1 cellular context compared by ENCODE assay signal in genomic region chr3:121660356-121661171, GRCh38.
TF ChIP-seq lines count a peak whose summit lies in the region.

Gene HCLS1 (minus strand): TSS chr3:121660903. CDS start chr3:121658347, 2,556 bp downstream.

TF ChIP-seq in GM12878, 131 proteins besides CTCF, POLR2A, EP300 and RAD21 (continued from another document and continues in another):
- TF ChIP-seq ATF2 (IDR thresholded peaks at IDR 0.05; ENCODE audit: low read length) (peak; percentile 53; the same call in 1 of the 2 replicates), E2F4 (IDR thresholded peaks at IDR 0.05; ENCODE audit: low read depth, low read length) (no peak), RBBP5 (conservative IDR thresholded peaks at IDR 0.05) (no peak), NR2C1 (IDR thresholded peaks at IDR 0.05) (peak; percentile 42; the same call in 1 of the 2 replicates), ZBTB4 (CRISPR knock-in tag; IDR thresholded peaks at IDR 0.05) (no peak), ZBTB33 (IDR thresholded peaks at IDR 0.05) (peak; percentile 46; the same call in 1 of the 2 replicates), YBX1 (IDR thresholded peaks at IDR 0.05) (no peak), ZBTB11 (CRISPR knock-in tag; IDR thresholded peaks at IDR 0.05) (0 out of 2 replicates have a peak, but pooled peaks have one; percentile 20), BHLHE40 (IDR thresholded peaks at IDR 0.05; ENCODE audit: borderline replicate concordance in 1 of 2, low read depth in 2 of 2, low read length in 1 of 2) (no peak), USF2 (IDR thresholded peaks at IDR 0.05; ENCODE audit: borderline replicate concordance, low read depth, low read length) (no peak), MTA2 (IDR thresholded peaks at IDR 0.05; ENCODE audit: low read depth) (no peak), SKIL (IDR thresholded peaks at IDR 0.05; ENCODE audit: low read depth, poor library complexity, severe bottlenecking) (no peak), YY1 (IDR thresholded peaks at IDR 0.05; ENCODE audit: low read depth, low read length) (0 out of 2 replicates have a peak, but pooled peaks have one; percentile 46), LARP7 (IDR thresholded peaks at IDR 0.05) (no peak), MYB (IDR thresholded peaks at IDR 0.05; ENCODE audit: borderline replicate concordance, low read depth, low read length) (no peak), REST (IDR thresholded peaks at IDR 0.05; ENCODE audit: low read depth, low read length) (no peak), WRNIP1 (IDR thresholded peaks at IDR 0.05; ENCODE audit: borderline replicate concordance, low read depth, low read length) (peak; percentile 61; the same call in 1 of the 2 replicates), SUZ12 (IDR thresholded peaks at IDR 0.05; ENCODE audit: unreplicated experiment) (no peak), ELK1 (IDR thresholded peaks at IDR 0.05; ENCODE audit: low read depth, low read length) (peak; percentile 46; the same call in 1 of the 2 replicates), EED (IDR thresholded peaks at IDR 0.05; ENCODE audit: low read depth) (peak; percentile 48; the same call in 1 of the 2 replicates), HCFC1 (IDR thresholded peaks at IDR 0.05; ENCODE audit: low read length) (peak; percentile 42; the same call in 1 of the 2 replicates), MEF2B (IDR thresholded peaks at IDR 0.05; ENCODE audit: partially characterized antibody, poor library complexity, severe bottlenecking) (no peak), NR2C2 (IDR thresholded peaks at IDR 0.05; ENCODE audit: borderline replicate concordance, control insufficient read depth, insufficient read length, low read depth) (no peak), TBL1XR1 (IDR thresholded peaks at IDR 0.05; ENCODE audit: low read depth, low read length) (no peak), POLR2AphosphoS5 (IDR thresholded peaks at IDR 0.05; ENCODE audit: low read length) (peak; percentile 99), ZNF687 (IDR thresholded peaks at IDR 0.05) (peak; percentile 95), ZNF274 (IDR thresholded peaks at IDR 0.05; ENCODE audit: insufficient read depth, insufficient read length) (no peak), SMAD1 (IDR thresholded peaks at IDR 0.05; ENCODE audit: low read depth, partially characterized antibody) (peak; percentile 89), EZH2 (IDR thresholded peaks at IDR 0.05; ENCODE audit: borderline replicate concordance, control insufficient read depth, low read depth, low read length) (no peak)
